In the genomic region with DNA sequence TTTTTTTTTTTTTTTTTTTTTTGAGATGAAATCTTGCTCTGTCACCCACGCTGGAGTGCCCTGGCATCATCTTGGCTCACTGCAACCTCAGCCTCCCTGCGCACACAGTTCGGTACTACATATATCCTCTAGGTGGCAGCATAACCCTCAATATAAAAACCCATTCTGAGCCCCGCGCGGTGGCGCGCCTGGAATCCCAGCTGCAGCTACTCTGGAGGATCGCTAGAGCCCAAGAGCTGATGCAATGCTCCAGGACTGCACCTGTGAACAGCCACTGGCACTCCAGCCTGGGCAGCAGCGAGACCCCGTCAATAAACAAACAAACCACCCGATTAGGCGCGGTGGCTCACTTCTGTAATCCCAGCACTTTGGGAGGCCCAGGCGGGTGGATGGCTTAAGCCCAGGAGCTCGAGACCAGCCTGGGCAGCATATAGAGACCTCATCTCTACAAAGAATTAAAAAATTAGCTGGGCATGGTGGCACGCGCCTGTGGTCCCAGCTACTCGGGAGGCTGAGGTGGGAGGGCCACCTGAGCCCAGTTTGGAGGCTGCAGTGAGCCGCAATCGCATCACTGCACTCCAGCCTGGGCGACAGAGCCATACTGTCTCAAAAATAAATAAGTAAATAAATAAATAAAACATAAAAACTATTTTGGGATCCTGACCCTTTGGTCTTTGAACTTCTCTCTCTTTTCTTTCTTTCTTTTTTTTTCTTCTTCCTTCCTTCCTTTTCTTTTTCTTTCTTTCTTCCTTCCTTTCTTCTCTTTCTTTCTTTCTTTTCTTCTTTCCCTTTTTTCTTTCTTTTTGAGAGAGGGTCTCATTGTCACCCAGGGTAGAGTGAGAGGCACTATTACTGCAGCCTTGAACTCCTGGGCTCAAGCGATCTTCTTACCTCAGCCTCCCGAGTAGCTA, we compare ENCODE assay signal across 8 cellular contexts. TPM values are rescaled to one million over a fixed set of nuclear protein-coding genes. Genes with fewer than 3 reads are reported as not detected.
DNase-seq lines count a peak whose midpoint lies in the region; ATAC-seq, FAIRE-seq and TF ChIP-seq lines count a peak whose summit lies in the region.

No MANE protein-coding gene starts in this region.

- in situ Hi-C loops in GM13976 (cut with MboI; ENCODE audit: low sequenced_read_pairs, unreplicated experiment), result loop anchor here (5.0 to 10.0 kb wide), 2 partner anchors 114 to 322 kb away; no protein-coding TSS in a partner anchor

- no peaks in the 10 kb centered on the region for H3K36me3 ChIP-seq in skeletal muscle satellite cell (ENCODE audit: insufficient read depth, low read length)

- H3K9me3 ChIP-seq in skeletal muscle satellite cell (replicated peaks; ENCODE audit: low read length), result no peaks in the 10 kb centered on the region

- H3K4me1 ChIP-seq in skeletal muscle satellite cell (ENCODE audit: control insufficient read depth, insufficient read depth, low read length), result no peaks in the 10 kb centered on the region

- peak; percentile 72 for ATAC-seq in HG03095 (IDR thresholded peaks at IDR 0.05; ENCODE audit: unreplicated experiment)
- ATAC-seq in HG03025 (IDR thresholded peaks at IDR 0.05; ENCODE audit: low FRiP score, unreplicated experiment), result no peak

- FAIRE-seq in TTC549 (lab: Jason Lieb, UNC), result peak; percentile 71

- TF ChIP-seq CTCF in GM13976 (IDR thresholded peaks at IDR 0.05; ENCODE audit: borderline replicate concordance, control extremely low read depth, extremely low read depth, insufficient read depth, missing control alignments), result peak; percentile 64

- no peak overlapping the region for H3K4me3 ChIP-seq in skeletal muscle satellite cell (ENCODE audit: low read length)

- DNase-seq in GM13976 (ENCODE audit: low spot score) (peak; percentile 76), NCI-H2107 treated with DMSO at 0.1 percent for 48 hours (lab: John Stamatoyannopoulos, UW; ENCODE audit: unreplicated experiment) (peak; percentile 78), astrocyte of the hippocampus (ENCODE audit: low read depth, low spot score) (peak; percentile 96), hypothalamus (lab: John Stamatoyannopoulos, UW) (peak in 49 of 51 donors; percentile 27 to 91 (median 77))

- H3K4me2 ChIP-seq in skeletal muscle satellite cell (ENCODE audit: low read length), result peak overlapping the region; percentile 57

- H3K27me3 ChIP-seq in skeletal muscle satellite cell (ENCODE audit: control insufficient read depth, insufficient read depth, low read length), result peaks cover 36% of the 10 kb centered on the region

- no peak overlapping the region for H3K9ac ChIP-seq in skeletal muscle satellite cell (ENCODE audit: low read depth, low read length)

RNA-seq across cellular contexts. Expression of a gene that starts 15.4 kb away (rescaled TPM):
- total RNA-seq in skeletal muscle satellite cell (2012; rRNA removed), result 16.0 and 16.2 TPM in 2 replicates

RNA-seq across cellular contexts. Expression of a gene that starts 16.1 kb away (rescaled TPM):
- 0.76 and 4.4 TPM in 2 replicates for total RNA-seq in skeletal muscle satellite cell (2012; rRNA removed)
